In the genomic region with DNA sequence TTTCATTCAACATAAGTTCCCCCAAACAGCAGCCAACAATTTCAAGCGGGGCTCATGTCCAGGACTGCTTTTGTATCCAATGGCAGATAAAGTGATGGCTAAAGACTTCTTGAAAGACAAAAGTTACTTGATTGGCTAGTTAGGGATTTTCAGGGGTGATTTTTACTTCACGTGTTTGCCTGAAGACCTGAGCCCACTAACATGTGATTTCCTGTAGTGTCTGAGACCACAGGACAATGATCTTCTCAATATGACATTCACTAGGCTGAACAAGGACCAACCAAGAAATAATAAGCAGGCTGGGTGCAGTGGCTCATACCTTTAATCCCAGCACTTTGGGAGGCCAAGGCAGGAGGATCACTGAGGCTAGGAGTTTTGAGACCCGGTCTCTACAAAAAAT, we compare ENCODE assay signal across 26 cellular contexts. TPM values are rescaled to one million over a fixed set of nuclear protein-coding genes. Genes with fewer than 3 reads are reported as not detected.
"Had no signal": no experiment of that assay in that cellular context is flagged by ENCODE, and none has a peak within 500 bp of the region (broad histone marks: within the 10 kb centered on the region; RNA-seq: fewer than 3 reads in every experiment).

No MANE protein-coding gene starts in this region.

- H3K4me3 Mint-ChIP-seq: activated CD4-positive, alpha-beta memory T cell treated with anti-CD3 and anti-CD28 coated beads for 36 hours; activated CD4-positive, alpha-beta T cell treated with anti-CD3 and anti-CD28 coated beads, Interleukin-2, amount 10 ng/mL, durations not matched to agents 7 days and 5 days; activated T-cell treated with anti-CD3 and anti-CD28 coated beads, Interleukin-2, amount 50 U/mL, for 4 hours; T-cell had no signal

- H3K27ac Mint-ChIP-seq: activated CD4-positive, alpha-beta memory T cell treated with anti-CD3 and anti-CD28 coated beads for 36 hours; activated CD4-positive, alpha-beta T cell treated with anti-CD3 and anti-CD28 coated beads, Interleukin-2, amount 10 ng/mL, durations not matched to agents 7 days and 5 days; activated naive CD4-positive, alpha-beta T cell treated with anti-CD3 and anti-CD28 coated beads, Interleukin-2, amount 50 U/mL, for 72 hours; T-cell had no signal

- H3K36me3 ChIP-seq: brain microvascular endothelial cell, cardiac muscle cell, MG63 had no signal

- H3K4me1 Mint-ChIP-seq: T-cell had no signal

- H3K9me3 ChIP-seq: MG63 had no signal

- H3K36me3 Mint-ChIP-seq: activated CD4-positive, alpha-beta memory T cell treated with anti-CD3 and anti-CD28 coated beads for 36 hours; activated naive CD4-positive, alpha-beta T cell treated with anti-CD3 and anti-CD28 coated beads, Interleukin-2, amount 50 U/mL, for 72 hours; T-cell had no signal

- H2AFZ ChIP-seq: PC-9 had no signal

- H3K27ac ChIP-seq: brain microvascular endothelial cell, cardiac muscle cell, PC-9 had no signal

- H3K4me2 ChIP-seq: PC-9 had no signal

- H3K9me3 Mint-ChIP-seq: activated CD4-positive, alpha-beta memory T cell treated with anti-CD3 and anti-CD28 coated beads for 36 hours; activated naive CD4-positive, alpha-beta T cell treated with anti-CD3 and anti-CD28 coated beads, Interleukin-2, amount 50 U/mL, for 72 hours; activated T-cell treated with anti-CD3 and anti-CD28 coated beads, Interleukin-2, amount 50 U/mL, for 4 hours; T-cell had no signal

- FAIRE-seq: TTC549 had no signal

- H3K4me3 ChIP-seq: cardiac muscle cell, MG63, PC-9 had no signal

- DNase-seq: activated CD4-positive, alpha-beta memory T cell treated with anti-CD3 and anti-CD28 coated beads for 36 hours; activated CD4-positive, alpha-beta T cell treated with anti-CD3 and anti-CD28 coated beads, Interleukin-2, amount 10 ng/mL, durations not matched to agents 7 days and 5 days; activated CD4-positive, CD25-positive, alpha-beta regulatory T cell; activated CD8-positive, alpha-beta memory T cell treated with anti-CD3 and anti-CD28 coated beads for 24 hours; activated effector memory CD4-positive, alpha-beta T cell treated with anti-CD3 and anti-CD28 coated beads, Interleukin-2, amount 50 U/mL, for 16 hours; activated naive CD4-positive, alpha-beta T cell treated with Interleukin-2 at 50 U/mL for 16 hours; activated T-cell treated with anti-CD3 and anti-CD28 coated beads, Interleukin-2, amount 50 U/mL, for 4 hours; brain microvascular endothelial cell; cerebellar nuclear complex; MG63; MV-4-11; NCI-H1092 treated with DMSO at 0.1 percent for 48 hours; NCI-H1417 treated with DMSO at 0.1 percent for 48 hours; NCI-H1694; NCI-H2029; NCI-H2107; NCI-H2171 treated with DMSO at 0.1 percent for 48 hours; NCI-H226; PC-9; SHP77 treated with DMSO at 0.1 percent for 48 hours; T-cell; T1000 had no signal

- H3K27me3 ChIP-seq: brain microvascular endothelial cell, cardiac muscle cell had no signal

- ATAC-seq: activated naive CD4-positive, alpha-beta T cell treated with anti-CD3 and anti-CD28 coated beads, Interleukin-2, amount 50 U/mL, for 72 hours; activated T-cell treated with anti-CD3 and anti-CD28 coated beads, Interleukin-2, amount 50 U/mL, for 4 hours; T-cell had no signal

RNA-seq across cellular contexts. Expression of a gene that starts 10.4 kb away (rescaled TPM):
- total RNA-seq: activated CD4-positive, alpha-beta memory T cell treated with anti-CD3 and anti-CD28 coated beads for 36 hours; activated CD4-positive, alpha-beta T cell treated with anti-CD3 and anti-CD28 coated beads, Interleukin-2, amount 10 ng/mL, durations not matched to agents 7 days and 5 days; activated naive CD4-positive, alpha-beta T cell treated with anti-CD3 and anti-CD28 coated beads, Interleukin-2, amount 50 U/mL, for 72 hours; NCI-H460; PC-9 had no signal
